Comparison of ENCODE assay signal across 1 cellular context in the genomic region with DNA sequence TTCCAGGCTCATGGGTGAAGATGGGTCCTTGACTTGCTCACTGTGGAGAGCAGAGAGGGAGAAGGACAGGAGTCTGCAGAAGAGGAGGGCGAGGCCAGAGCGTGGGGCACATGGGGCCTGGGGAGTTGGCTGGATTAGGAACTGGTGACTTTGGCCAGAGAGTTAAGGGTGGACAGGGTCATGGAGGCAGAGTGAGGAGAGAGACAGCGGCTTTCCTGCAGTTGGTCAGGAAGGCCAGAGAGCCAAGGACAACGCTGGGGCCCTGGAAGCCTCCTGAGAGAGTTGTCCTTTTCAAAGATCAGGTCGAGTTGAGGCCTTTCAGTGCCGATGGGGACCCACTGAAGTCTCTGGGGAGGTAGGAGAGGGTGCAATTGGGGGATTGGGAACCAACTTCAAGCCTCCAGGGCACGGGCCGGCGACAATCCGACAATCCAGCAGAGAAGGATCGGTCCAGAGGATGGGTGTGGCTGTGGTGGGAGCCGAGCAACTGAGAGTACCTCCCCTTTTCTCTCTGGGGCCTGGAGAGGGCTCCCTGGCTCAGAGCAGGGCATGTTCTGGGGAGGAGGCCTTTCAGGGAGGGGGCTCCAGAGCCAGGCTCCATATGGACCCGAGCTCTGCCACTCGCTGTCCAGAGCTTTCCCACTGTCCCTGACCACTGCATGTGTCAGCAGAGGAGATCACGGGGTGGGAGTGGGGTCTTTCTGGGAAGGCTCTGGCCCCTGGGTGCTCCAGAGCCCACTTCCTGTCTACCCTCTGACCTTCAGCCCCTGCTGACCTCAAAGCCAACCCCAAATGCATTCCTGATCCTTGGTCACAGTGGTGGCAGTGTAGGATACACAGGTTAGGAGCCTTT.
TF ChIP-seq lines count a peak whose summit lies in the region.

No MANE protein-coding gene starts in this region.

TF ChIP-seq in H1, 55 proteins besides CTCF, POLR2A, EP300 and RAD21:
- TF ChIP-seq YY1 (IDR thresholded peaks at IDR 0.05; ENCODE audit: low read depth, low read length) (no peak), TEAD4 (IDR thresholded peaks at IDR 0.05; ENCODE audit: low read depth, low read length) (no peak), NANOG (IDR thresholded peaks at IDR 0.05; ENCODE audit: insufficient read depth, low read depth, low read length, poor library complexity, severe bottlenecking) (no peak), POLR2AphosphoS5 (IDR thresholded peaks at IDR 0.05; ENCODE audit: low read depth, low read length) (0 out of 2 replicates have a peak, but pooled peaks have one; percentile 23), KDM4A (IDR thresholded peaks at IDR 0.05; ENCODE audit: low read depth, low read length, severe bottlenecking) (no peak), KDM5A (IDR thresholded peaks at IDR 0.05; ENCODE audit: low read length) (no peak), SAP30 (IDR thresholded peaks at IDR 0.05; ENCODE audit: insufficient read depth, insufficient replicate concordance, low read length) (no peak)
